In the genomic region with DNA sequence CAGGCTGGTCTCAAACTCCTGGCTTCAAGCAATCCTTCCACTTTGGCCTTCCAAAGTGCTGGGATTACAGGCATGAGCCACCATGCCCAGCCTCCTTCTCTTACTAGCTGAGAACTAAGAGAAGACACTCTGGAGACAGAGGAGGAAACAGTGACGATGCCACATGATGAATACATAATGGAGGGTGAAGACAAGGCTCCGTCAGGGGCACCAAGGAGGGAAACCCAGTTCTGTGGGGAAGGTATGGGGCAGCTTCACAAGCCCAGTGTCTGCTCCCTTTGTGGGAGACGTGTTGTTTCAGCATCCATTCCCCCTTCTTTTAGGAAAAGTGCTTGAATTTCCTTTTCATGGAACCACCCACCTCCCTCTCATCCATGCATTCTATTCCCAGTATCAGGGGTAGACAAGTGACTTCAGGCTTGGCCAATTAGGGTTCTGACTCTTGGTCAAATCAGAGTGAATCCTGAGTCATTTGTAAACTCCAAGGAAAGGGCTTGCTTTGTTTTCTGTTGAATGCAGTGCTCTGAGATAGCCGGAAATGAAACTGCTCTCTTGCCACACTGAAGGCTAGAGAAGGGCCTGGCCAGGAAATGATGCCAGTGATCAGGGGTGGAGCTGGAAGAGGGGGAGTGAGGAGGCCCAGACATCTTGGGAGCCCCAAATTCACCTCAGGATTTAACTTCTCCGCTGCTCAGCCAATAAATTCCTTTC, we compare ENCODE assay signal across 1 cellular context.
TF ChIP-seq lines count a peak whose summit lies in the region.

No MANE protein-coding gene starts in this region.

TF ChIP-seq in GM12878, 131 proteins besides CTCF, POLR2A, EP300 and RAD21 (continues in another document):
- TF ChIP-seq, protein P1, sequence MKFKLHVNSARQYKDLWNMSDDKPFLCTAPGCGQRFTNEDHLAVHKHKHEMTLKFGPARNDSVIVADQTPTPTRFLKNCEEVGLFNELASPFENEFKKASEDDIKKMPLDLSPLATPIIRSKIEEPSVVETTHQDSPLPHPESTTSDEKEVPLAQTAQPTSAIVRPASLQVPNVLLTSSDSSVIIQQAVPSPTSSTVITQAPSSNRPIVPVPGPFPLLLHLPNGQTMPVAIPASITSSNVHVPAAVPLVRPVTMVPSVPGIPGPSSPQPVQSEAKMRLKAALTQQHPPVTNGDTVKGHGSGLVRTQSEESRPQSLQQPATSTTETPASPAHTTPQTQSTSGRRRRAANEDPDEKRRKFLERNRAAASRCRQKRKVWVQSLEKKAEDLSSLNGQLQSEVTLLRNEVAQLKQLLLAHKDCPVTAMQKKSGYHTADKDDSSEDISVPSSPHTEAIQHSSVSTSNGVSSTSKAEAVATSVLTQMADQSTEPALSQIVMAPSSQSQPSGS (IDR thresholded peaks at IDR 0.05; ENCODE audit: low read length) = no peak
- TF ChIP-seq JUND (IDR thresholded peaks at IDR 0.05; ENCODE audit: low read depth, low read length) = 0 out of 2 replicates have a peak, but pooled peaks have one; percentile 58
- no peak for TF ChIP-seq KLF5 (IDR thresholded peaks at IDR 0.05; ENCODE audit: partially characterized antibody)
- TF ChIP-seq, protein P2, sequence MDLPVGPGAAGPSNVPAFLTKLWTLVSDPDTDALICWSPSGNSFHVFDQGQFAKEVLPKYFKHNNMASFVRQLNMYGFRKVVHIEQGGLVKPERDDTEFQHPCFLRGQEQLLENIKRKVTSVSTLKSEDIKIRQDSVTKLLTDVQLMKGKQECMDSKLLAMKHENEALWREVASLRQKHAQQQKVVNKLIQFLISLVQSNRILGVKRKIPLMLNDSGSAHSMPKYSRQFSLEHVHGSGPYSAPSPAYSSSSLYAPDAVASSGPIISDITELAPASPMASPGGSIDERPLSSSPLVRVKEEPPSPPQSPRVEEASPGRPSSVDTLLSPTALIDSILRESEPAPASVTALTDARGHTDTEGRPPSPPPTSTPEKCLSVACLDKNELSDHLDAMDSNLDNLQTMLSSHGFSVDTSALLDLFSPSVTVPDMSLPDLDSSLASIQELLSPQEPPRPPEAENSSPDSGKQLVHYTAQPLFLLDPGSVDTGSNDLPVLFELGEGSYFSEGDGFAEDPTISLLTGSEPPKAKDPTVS (IDR thresholded peaks at IDR 0.05; ENCODE audit: low read depth, low read length) = no peak
- no peak for TF ChIP-seq SUPT20H (IDR thresholded peaks at IDR 0.05; ENCODE audit: borderline replicate concordance, control insufficient read depth, low read depth, low read length)
- peak in 1 of 2 experiments; percentile 7; a peak in 1 of 4 replicates for TF ChIP-seq BHLHE40 (IDR thresholded peaks at IDR 0.05; ENCODE audit: borderline replicate concordance in 1 of 2, low read depth in 2 of 2, low read length in 1 of 2)
- no peak for TF ChIP-seq STAT3 (IDR thresholded peaks at IDR 0.05; ENCODE audit: low read depth, low read length)
- TF ChIP-seq CHD2 (IDR thresholded peaks at IDR 0.05; ENCODE audit: borderline replicate concordance, low read depth, low read length) = no peak
- TF ChIP-seq ASH2L (IDR thresholded peaks at IDR 0.05; ENCODE audit: borderline replicate concordance, low read depth) = no peak
- TF ChIP-seq CBFB (IDR thresholded peaks at IDR 0.05; ENCODE audit: low read depth) = no peak
- TF ChIP-seq DPF2 (IDR thresholded peaks at IDR 0.05) = peak; percentile 63
- TF ChIP-seq, protein P3, sequence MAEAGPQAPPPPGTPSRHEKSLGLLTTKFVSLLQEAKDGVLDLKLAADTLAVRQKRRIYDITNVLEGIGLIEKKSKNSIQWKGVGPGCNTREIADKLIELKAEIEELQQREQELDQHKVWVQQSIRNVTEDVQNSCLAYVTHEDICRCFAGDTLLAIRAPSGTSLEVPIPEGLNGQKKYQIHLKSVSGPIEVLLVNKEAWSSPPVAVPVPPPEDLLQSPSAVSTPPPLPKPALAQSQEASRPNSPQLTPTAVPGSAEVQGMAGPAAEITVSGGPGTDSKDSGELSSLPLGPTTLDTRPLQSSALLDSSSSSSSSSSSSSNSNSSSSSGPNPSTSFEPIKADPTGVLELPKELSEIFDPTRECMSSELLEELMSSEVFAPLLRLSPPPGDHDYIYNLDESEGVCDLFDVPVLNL (IDR thresholded peaks at IDR 0.05; ENCODE audit: low read depth, low read length) = no peak
- TF ChIP-seq TARDBP (IDR thresholded peaks at IDR 0.05; ENCODE audit: borderline replicate concordance) = no peak
- TF ChIP-seq HDGF (IDR thresholded peaks at IDR 0.05) = no peak
- no peak for TF ChIP-seq STAT1 (conservative IDR thresholded peaks at IDR 0.05)
- TF ChIP-seq NR2F1 (conservative IDR thresholded peaks at IDR 0.05) = no peak; the same call in 1 of the 2 replicates
- TF ChIP-seq, protein P4, sequence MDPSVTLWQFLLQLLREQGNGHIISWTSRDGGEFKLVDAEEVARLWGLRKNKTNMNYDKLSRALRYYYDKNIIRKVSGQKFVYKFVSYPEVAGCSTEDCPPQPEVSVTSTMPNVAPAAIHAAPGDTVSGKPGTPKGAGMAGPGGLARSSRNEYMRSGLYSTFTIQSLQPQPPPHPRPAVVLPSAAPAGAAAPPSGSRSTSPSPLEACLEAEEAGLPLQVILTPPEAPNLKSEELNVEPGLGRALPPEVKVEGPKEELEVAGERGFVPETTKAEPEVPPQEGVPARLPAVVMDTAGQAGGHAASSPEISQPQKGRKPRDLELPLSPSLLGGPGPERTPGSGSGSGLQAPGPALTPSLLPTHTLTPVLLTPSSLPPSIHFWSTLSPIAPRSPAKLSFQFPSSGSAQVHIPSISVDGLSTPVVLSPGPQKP (IDR thresholded peaks at IDR 0.05; ENCODE audit: low read depth, low read length) = 0 out of 2 replicates have a peak, but pooled peaks have one; percentile 35
- TF ChIP-seq WRNIP1 (IDR thresholded peaks at IDR 0.05; ENCODE audit: borderline replicate concordance, low read depth, low read length) = no peak
- peak; percentile 83 for TF ChIP-seq MTA2 (IDR thresholded peaks at IDR 0.05; ENCODE audit: low read depth)
- TF ChIP-seq NFIC (IDR thresholded peaks at IDR 0.05; ENCODE audit: low read depth, low read length) = peak; percentile 67; the same call in 1 of the 2 replicates
- TF ChIP-seq EED (IDR thresholded peaks at IDR 0.05; ENCODE audit: low read depth) = peak; percentile 96
- no peak for TF ChIP-seq SIN3A (IDR thresholded peaks at IDR 0.05; ENCODE audit: low read depth, low read length)
- TF ChIP-seq, protein P5, sequence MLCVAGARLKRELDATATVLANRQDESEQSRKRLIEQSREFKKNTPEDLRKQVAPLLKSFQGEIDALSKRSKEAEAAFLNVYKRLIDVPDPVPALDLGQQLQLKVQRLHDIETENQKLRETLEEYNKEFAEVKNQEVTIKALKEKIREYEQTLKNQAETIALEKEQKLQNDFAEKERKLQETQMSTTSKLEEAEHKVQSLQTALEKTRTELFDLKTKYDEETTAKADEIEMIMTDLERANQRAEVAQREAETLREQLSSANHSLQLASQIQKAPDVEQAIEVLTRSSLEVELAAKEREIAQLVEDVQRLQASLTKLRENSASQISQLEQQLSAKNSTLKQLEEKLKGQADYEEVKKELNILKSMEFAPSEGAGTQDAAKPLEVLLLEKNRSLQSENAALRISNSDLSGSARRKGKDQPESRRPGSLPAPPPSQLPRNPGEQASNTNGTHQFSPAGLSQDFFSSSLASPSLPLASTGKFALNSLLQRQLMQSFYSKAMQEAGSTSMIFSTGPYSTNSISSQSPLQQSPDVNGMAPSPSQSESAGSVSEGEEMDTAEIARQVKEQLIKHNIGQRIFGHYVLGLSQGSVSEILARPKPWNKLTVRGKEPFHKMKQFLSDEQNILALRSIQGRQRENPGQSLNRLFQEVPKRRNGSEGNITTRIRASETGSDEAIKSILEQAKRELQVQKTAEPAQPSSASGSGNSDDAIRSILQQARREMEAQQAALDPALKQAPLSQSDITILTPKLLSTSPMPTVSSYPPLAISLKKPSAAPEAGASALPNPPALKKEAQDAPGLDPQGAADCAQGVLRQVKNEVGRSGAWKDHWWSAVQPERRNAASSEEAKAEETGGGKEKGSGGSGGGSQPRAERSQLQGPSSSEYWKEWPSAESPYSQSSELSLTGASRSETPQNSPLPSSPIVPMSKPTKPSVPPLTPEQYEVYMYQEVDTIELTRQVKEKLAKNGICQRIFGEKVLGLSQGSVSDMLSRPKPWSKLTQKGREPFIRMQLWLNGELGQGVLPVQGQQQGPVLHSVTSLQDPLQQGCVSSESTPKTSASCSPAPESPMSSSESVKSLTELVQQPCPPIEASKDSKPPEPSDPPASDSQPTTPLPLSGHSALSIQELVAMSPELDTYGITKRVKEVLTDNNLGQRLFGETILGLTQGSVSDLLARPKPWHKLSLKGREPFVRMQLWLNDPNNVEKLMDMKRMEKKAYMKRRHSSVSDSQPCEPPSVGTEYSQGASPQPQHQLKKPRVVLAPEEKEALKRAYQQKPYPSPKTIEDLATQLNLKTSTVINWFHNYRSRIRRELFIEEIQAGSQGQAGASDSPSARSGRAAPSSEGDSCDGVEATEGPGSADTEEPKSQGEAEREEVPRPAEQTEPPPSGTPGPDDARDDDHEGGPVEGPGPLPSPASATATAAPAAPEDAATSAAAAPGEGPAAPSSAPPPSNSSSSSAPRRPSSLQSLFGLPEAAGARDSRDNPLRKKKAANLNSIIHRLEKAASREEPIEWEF (IDR thresholded peaks at IDR 0.05; ENCODE audit: insufficient replicate concordance, low read depth, low read length) = no peak
- TF ChIP-seq SREBF2 (IDR thresholded peaks at IDR 0.05; ENCODE audit: low read length) = no peak
- TF ChIP-seq TCF12 (IDR thresholded peaks at IDR 0.05; ENCODE audit: low read depth, low read length) = no peak
- TF ChIP-seq, protein P6, sequence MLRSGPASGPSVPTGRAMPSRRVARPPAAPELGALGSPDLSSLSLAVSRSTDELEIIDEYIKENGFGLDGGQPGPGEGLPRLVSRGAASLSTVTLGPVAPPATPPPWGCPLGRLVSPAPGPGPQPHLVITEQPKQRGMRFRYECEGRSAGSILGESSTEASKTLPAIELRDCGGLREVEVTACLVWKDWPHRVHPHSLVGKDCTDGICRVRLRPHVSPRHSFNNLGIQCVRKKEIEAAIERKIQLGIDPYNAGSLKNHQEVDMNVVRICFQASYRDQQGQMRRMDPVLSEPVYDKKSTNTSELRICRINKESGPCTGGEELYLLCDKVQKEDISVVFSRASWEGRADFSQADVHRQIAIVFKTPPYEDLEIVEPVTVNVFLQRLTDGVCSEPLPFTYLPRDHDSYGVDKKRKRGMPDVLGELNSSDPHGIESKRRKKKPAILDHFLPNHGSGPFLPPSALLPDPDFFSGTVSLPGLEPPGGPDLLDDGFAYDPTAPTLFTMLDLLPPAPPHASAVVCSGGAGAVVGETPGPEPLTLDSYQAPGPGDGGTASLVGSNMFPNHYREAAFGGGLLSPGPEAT (IDR thresholded peaks at IDR 0.05; ENCODE audit: low read depth) = peak; percentile 65
- TF ChIP-seq YBX1 (IDR thresholded peaks at IDR 0.05) = no peak
- TF ChIP-seq, protein P7, sequence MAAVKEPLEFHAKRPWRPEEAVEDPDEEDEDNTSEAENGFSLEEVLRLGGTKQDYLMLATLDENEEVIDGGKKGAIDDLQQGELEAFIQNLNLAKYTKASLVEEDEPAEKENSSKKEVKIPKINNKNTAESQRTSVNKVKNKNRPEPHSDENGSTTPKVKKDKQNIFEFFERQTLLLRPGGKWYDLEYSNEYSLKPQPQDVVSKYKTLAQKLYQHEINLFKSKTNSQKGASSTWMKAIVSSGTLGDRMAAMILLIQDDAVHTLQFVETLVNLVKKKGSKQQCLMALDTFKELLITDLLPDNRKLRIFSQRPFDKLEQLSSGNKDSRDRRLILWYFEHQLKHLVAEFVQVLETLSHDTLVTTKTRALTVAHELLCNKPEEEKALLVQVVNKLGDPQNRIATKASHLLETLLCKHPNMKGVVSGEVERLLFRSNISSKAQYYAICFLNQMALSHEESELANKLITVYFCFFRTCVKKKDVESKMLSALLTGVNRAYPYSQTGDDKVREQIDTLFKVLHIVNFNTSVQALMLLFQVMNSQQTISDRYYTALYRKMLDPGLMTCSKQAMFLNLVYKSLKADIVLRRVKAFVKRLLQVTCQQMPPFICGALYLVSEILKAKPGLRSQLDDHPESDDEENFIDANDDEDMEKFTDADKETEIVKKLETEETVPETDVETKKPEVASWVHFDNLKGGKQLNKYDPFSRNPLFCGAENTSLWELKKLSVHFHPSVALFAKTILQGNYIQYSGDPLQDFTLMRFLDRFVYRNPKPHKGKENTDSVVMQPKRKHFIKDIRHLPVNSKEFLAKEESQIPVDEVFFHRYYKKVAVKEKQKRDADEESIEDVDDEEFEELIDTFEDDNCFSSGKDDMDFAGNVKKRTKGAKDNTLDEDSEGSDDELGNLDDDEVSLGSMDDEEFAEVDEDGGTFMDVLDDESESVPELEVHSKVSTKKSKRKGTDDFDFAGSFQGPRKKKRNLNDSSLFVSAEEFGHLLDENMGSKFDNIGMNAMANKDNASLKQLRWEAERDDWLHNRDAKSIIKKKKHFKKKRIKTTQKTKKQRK (IDR thresholded peaks at IDR 0.05; ENCODE audit: low read depth, low read length) = no peak
- TF ChIP-seq RAD51 (IDR thresholded peaks at IDR 0.05) = no peak
- TF ChIP-seq, protein P8, sequence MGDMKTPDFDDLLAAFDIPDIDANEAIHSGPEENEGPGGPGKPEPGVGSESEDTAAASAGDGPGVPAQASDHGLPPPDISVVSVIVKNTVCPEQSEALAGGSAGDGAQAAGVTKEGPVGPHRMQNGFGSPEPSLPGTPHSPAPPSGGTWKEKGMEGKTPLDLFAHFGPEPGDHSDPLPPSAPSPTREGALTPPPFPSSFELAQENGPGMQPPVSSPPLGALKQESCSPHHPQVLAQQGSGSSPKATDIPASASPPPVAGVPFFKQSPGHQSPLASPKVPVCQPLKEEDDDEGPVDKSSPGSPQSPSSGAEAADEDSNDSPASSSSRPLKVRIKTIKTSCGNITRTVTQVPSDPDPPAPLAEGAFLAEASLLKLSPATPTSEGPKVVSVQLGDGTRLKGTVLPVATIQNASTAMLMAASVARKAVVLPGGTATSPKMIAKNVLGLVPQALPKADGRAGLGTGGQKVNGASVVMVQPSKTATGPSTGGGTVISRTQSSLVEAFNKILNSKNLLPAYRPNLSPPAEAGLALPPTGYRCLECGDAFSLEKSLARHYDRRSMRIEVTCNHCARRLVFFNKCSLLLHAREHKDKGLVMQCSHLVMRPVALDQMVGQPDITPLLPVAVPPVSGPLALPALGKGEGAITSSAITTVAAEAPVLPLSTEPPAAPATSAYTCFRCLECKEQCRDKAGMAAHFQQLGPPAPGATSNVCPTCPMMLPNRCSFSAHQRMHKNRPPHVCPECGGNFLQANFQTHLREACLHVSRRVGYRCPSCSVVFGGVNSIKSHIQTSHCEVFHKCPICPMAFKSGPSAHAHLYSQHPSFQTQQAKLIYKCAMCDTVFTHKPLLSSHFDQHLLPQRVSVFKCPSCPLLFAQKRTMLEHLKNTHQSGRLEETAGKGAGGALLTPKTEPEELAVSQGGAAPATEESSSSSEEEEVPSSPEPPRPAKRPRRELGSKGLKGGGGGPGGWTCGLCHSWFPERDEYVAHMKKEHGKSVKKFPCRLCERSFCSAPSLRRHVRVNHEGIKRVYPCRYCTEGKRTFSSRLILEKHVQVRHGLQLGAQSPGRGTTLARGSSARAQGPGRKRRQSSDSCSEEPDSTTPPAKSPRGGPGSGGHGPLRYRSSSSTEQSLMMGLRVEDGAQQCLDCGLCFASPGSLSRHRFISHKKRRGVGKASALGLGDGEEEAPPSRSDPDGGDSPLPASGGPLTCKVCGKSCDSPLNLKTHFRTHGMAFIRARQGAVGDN (IDR thresholded peaks at IDR 0.05) = no peak
- TF ChIP-seq CREM (IDR thresholded peaks at IDR 0.05; ENCODE audit: low read depth) = peak; percentile 70
- no peak for TF ChIP-seq CHD1 (IDR thresholded peaks at IDR 0.05; ENCODE audit: low read depth, low read length)
